ENCODE assay signal across 1 cellular context in the genomic region with DNA sequence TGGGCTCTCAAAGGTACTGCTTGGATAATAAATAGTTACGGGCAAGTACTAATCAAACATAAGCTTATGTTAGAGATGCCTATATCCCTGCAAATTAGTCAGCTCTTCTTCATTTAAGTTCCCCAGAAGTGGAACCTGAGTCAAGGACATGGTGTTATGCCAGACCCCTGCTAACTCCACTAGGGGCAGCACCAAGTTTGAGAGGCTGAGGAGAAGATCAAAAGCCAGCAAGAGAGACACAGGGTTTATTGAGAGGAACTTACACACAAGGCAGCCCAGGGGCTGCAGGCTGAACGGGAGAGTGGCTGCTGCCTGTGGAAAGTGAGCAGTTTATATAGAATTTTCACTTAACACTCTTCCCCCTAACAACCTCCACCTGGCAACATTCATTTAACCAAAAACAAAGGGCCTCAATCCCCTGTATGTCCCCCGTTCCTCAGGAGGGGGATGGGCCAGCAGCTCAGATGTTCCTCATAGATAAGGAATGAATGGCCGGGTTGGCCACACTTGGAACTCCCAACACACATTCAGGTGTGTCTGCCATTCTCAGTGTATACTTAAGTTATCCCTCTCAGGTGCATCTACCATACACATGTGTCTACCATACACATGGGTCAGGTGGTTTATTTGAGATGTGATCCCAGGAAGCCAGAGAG.
TF ChIP-seq lines count a peak whose summit lies in the region.

No MANE protein-coding gene starts in this region.

TF ChIP-seq in IMR-90, 13 proteins besides CTCF, POLR2A, EP300 and RAD21 (continued from another document):
- TF ChIP-seq, protein P1, sequence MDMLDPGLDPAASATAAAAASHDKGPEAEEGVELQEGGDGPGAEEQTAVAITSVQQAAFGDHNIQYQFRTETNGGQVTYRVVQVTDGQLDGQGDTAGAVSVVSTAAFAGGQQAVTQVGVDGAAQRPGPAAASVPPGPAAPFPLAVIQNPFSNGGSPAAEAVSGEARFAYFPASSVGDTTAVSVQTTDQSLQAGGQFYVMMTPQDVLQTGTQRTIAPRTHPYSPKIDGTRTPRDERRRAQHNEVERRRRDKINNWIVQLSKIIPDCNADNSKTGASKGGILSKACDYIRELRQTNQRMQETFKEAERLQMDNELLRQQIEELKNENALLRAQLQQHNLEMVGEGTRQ (IDR thresholded peaks at IDR 0.05; ENCODE audit: low read depth, low read length), result no peak
- no peak for TF ChIP-seq NFE2L2 (IDR thresholded peaks at IDR 0.05; ENCODE audit: low read depth, low read length)
- TF ChIP-seq BHLHE40 (IDR thresholded peaks at IDR 0.05; ENCODE audit: low read depth, low read length), result no peak
- no peak for TF ChIP-seq RFX5 (IDR thresholded peaks at IDR 0.05; ENCODE audit: low read depth, low read length)
- no peak for TF ChIP-seq CHD1 (IDR thresholded peaks at IDR 0.05; ENCODE audit: low read depth, low read length)
